In genomic region chr6:113944701-113945100, GRCh38 we compare ENCODE assay signal across 21 cellular contexts. TPM values are rescaled to one million over a fixed set of nuclear protein-coding genes. Genes with fewer than 3 reads are reported as not detected.
DNase-seq lines count a peak whose midpoint lies in the region; ATAC-seq and TF ChIP-seq lines count a peak whose summit lies in the region.
"Had no signal": no experiment of that assay in that cellular context is flagged by ENCODE, and none has a peak within 500 bp of the region (broad histone marks: within the 10 kb centered on the region; RNA-seq: fewer than 3 reads in every experiment).

No MANE protein-coding gene starts in this region.

- H3K36me3 ChIP-seq in brain microvascular endothelial cell (replicated peaks) (peaks cover 37% of the 10 kb centered on the region), osteoblast (ENCODE audit: insufficient read depth, low read length) (peaks cover 59% of the 10 kb centered on the region)

- TF ChIP-seq CTCF in brain microvascular endothelial cell (IDR thresholded peaks at IDR 0.05; ENCODE audit: low read depth, low read length, missing control alignments) (no peak), foreskin fibroblast (IDR thresholded peaks at IDR 0.05; ENCODE audit: low read depth, low read length) (no peak), osteoblast (IDR thresholded peaks at IDR 0.05; ENCODE audit: extremely low read depth, low read depth, low read length) (no peak)

- in situ Hi-C loops in brain microvascular endothelial cell (cut with HindIII; ENCODE audit: low pct_ligation_motif_present, low sequenced_read_pairs), result no loop called here

- H2AFZ ChIP-seq in osteoblast (ENCODE audit: low read length), result no peak overlapping the region
- H2AFZ ChIP-seq: GM23248 had no signal

- no peak overlapping the region for H3K27ac ChIP-seq in brain microvascular endothelial cell
- H3K27ac ChIP-seq in osteoblast (ENCODE audit: low read depth, low read length), result no peak overlapping the region
- H3K27ac ChIP-seq: GM23248, Peyer's patch had no signal

- ATAC-seq in HG02885 (IDR thresholded peaks at IDR 0.05; ENCODE audit: poor library complexity, unreplicated experiment), result no peak
- ATAC-seq: GM12878 had no signal

- H3K27me3 ChIP-seq in brain microvascular endothelial cell (replicated peaks), result no peaks in the 10 kb centered on the region
- no peaks in the 10 kb centered on the region for H3K27me3 ChIP-seq in osteoblast (ENCODE audit: insufficient read depth, low read length)
- H3K27me3 ChIP-seq: BE2C, Peyer's patch had no signal

- H3K4me3 ChIP-seq in brain microvascular endothelial cell (ENCODE audit: low read depth, low read length) (no peak overlapping the region), foreskin fibroblast (ENCODE audit: low read depth in 1 of 2, low read length in 2 of 2) (no peak overlapping the region), osteoblast (ENCODE audit: insufficient read depth, low read length) (no peak overlapping the region)
- H3K4me3 ChIP-seq: GM12878, GM23248, HAP-1, Peyer's patch had no signal

- H3K79me2 ChIP-seq in osteoblast (ENCODE audit: insufficient read depth, low read length), result peaks cover 4% of the 10 kb centered on the region

- H4K20me1 ChIP-seq in osteoblast (ENCODE audit: insufficient read depth, low read length), result no peaks in the 10 kb centered on the region

- DNase-seq in ELR (ENCODE audit: low read depth) (peak; percentile 52), M059J (ENCODE audit: low read depth) (peak; percentile 15), brain microvascular endothelial cell (peak; percentile 31), foreskin fibroblast (peak; percentile 27 to 52), osteoblast (ENCODE audit: insufficient read length, low spot score, missing footprints) (no peak), C1 segment of cervical spinal cord (lab: John Stamatoyannopoulos, UW) (no peak), cardiac septum (ENCODE audit: low spot score) (no peak)
- DNase-seq: BE2C; CD4-positive, CD25-positive, alpha-beta regulatory T cell; GM23248; KG1; NCI-H1105; NCI-H146; NCI-H2029; NCI-H226; NCI-H510A treated with DMSO at 0.1 percent for 48 hours; NCI-H748 treated with DMSO at 0.1 percent for 48 hours; Peyer's patch had no signal

- intact Hi-C loops in cardiac septum (cut with DNase I), result no loop called here

- peaks cover 6% of the 10 kb centered on the region for H3K4me1 ChIP-seq in osteoblast (ENCODE audit: insufficient read depth, low read length)
- H3K4me1 ChIP-seq: BE2C, HAP-1, Peyer's patch had no signal

- H3K9me3 ChIP-seq in osteoblast (ENCODE audit: low read depth, low read length), result no peaks in the 10 kb centered on the region
- H3K9me3 ChIP-seq: BE2C, HAP-1, Peyer's patch had no signal

- H3K4me2 ChIP-seq in osteoblast (ENCODE audit: insufficient read depth, low read length), result no peak overlapping the region

RNA-seq across cellular contexts. Expression of gene HDAC2, which starts 26.2 kb away (rescaled TPM):
- total RNA-seq in M059J (2014; rRNA removed; shearing (Covaris generic)), result 82.7 and 173 TPM in 2 replicates
- total RNA-seq in osteoblast (57.2 TPM in 2 replicates), cardiac septum (47.7 TPM)

Comparison
In these comparisons a context has a peak if more than half of its experiments do, and no peak if none do; other contexts are left out.
1. DNase-seq: peak in ELR (single experiment), M059J (single experiment), brain microvascular endothelial cell (single experiment) and foreskin fibroblast (2 of 2); none in osteoblast (single experiment), C1 segment of cervical spinal cord (0 of 14) and cardiac septum (single experiment).